Comparison of ENCODE assay signal across 17 cellular contexts in genomic region chr6:127319686-127320085, GRCh38. TPM values are rescaled to one million over a fixed set of nuclear protein-coding genes. Genes with fewer than 3 reads are reported as not detected.
A peak's percentile ranks its signal among the peaks of the same experiment; 100 is the strongest.
DNase-seq lines count a peak whose midpoint lies in the region; ATAC-seq, FAIRE-seq and TF ChIP-seq lines count a peak whose summit lies in the region.
"Had no signal": no experiment of that assay in that cellular context is flagged by ENCODE, and none has a peak within 500 bp of the region (broad histone marks: within the 10 kb centered on the region; RNA-seq: fewer than 3 reads in every experiment).

No MANE protein-coding gene starts in this region.

- CTCF ChIA-PET in CD8-positive, alpha-beta T cell (lab: Charles Lee) = interaction anchor here (1.0 kb wide), 1 partner anchor 16 kb away, joined by 3 read pairs; no protein-coding TSS in a partner anchor
- CTCF ChIA-PET in GM10248 (lab: Yijun Ruan, JAX) (interaction anchor here (0.9 to 7.4 kb wide), 6 partner anchors 8 to 197 kb away, joined by 3 to 60 read pairs (median 4); no protein-coding TSS in a partner anchor), Caco-2 (lab: Charles Lee) (no interaction called here)

- POLR2A ChIA-PET in CD8-positive, alpha-beta T cell (lab: Charles Lee) = no interaction called here
- POLR2A ChIA-PET in GM10248 (lab: Yijun Ruan, JAX) = no interaction called here
- POLR2A ChIA-PET in Caco-2 (lab: Charles Lee) = no interaction called here

- H3K27ac ChIP-seq in CD8-positive, alpha-beta T cell (ENCODE audit: low read depth, low read length) = no peak overlapping the region
- H3K27ac ChIP-seq: 22Rv1, BLaER1 had no signal

- H3K27me3 ChIP-seq in CD8-positive, alpha-beta T cell (ENCODE audit: insufficient read depth, low read length) = no peaks in the 10 kb centered on the region
- no peaks in the 10 kb centered on the region for H3K27me3 ChIP-seq in Caco-2 (replicated peaks; ENCODE audit: control insufficient read depth, insufficient read depth, low read length)
- H3K27me3 ChIP-seq: BLaER1 had no signal

- BruUV-seq in Caco-2 (replicated peaks; lab: Mats Ljungman, UMichigan) = no TSS peak

- H3K9me3 ChIP-seq in CD8-positive, alpha-beta T cell (ENCODE audit: low read length) = no peaks in the 10 kb centered on the region
- no peaks in the 10 kb centered on the region for H3K9me3 ChIP-seq in Caco-2
- H3K9me3 ChIP-seq: BLaER1 had no signal

- peak overlapping the region; percentile 41 for H3K27ac Mint-ChIP-seq in activated T-cell treated with anti-CD3 and anti-CD28 coated beads, Interleukin-2, amount 50 U/mL, for 24 hours
- peak overlapping the region; percentile 37 for H3K27ac Mint-ChIP-seq in CD8-positive, alpha-beta T cell
- H3K27ac Mint-ChIP-seq in endothelial cell (ENCODE audit: unreplicated experiment) (peak overlapping the region; percentile 98), memory B cell (peak overlapping the region; percentile 22), Caco-2 (ENCODE audit: unreplicated experiment) (no peak overlapping the region)
- H3K27ac Mint-ChIP-seq: GM23338 had no signal

- no peak for DNase-seq in activated T-cell treated with anti-CD3 and anti-CD28 coated beads, Interleukin-2, amount 50 U/mL, for 24 hours
- DNase-seq in activated T-cell treated with anti-CD3 and anti-CD28 coated beads, Interleukin-2, amount 50 U/mL, for 4 hours = no peak
- no peak for DNase-seq in CD8-positive, alpha-beta T cell
- DNase-seq in endothelial cell (ENCODE audit: low spot score) = no peak
- no peak for DNase-seq in memory B cell (ENCODE audit: low spot score in 2 of 2)
- DNase-seq in GM10248 (ENCODE audit: extremely low spot score) = no peak
- no peak for DNase-seq in D721Med (ENCODE audit: insufficient read length, low spot score)
- no peak for DNase-seq in Caco-2
- DNase-seq: CD4-positive, CD25-positive, alpha-beta regulatory T cell; DMS153; DMS79 treated with DMSO at 0.1 percent for 48 hours; EL; H7 had no signal

- H3K4me3 ChIP-seq in CD8-positive, alpha-beta T cell (ENCODE audit: low read depth, low read length) = no peak overlapping the region
- H3K4me3 ChIP-seq in Caco-2 (ENCODE audit: low read depth, low read length) = no peak overlapping the region
- H3K4me3 ChIP-seq: BLaER1, GM23338 had no signal

- no peak overlapping the region for H3K4me3 Mint-ChIP-seq in activated T-cell treated with anti-CD3 and anti-CD28 coated beads, Interleukin-2, amount 50 U/mL, for 24 hours
- no peak overlapping the region for H3K4me3 Mint-ChIP-seq in activated T-cell treated with anti-CD3 and anti-CD28 coated beads, Interleukin-2, amount 50 U/mL, for 4 hours
- no peak overlapping the region for H3K4me3 Mint-ChIP-seq in CD8-positive, alpha-beta T cell
- no peak overlapping the region for H3K4me3 Mint-ChIP-seq in endothelial cell (ENCODE audit: unreplicated experiment)
- no peak overlapping the region for H3K4me3 Mint-ChIP-seq in memory B cell
- no peak overlapping the region for H3K4me3 Mint-ChIP-seq in Caco-2 (ENCODE audit: unreplicated experiment)
- H3K4me3 Mint-ChIP-seq: CD4-positive, CD25-positive, alpha-beta regulatory T cell; GM23338 had no signal

- H3K9me3 Mint-ChIP-seq in activated T-cell treated with anti-CD3 and anti-CD28 coated beads, Interleukin-2, amount 50 U/mL, for 24 hours = no peaks in the 10 kb centered on the region
- no peaks in the 10 kb centered on the region for H3K9me3 Mint-ChIP-seq in activated T-cell treated with anti-CD3 and anti-CD28 coated beads, Interleukin-2, amount 50 U/mL, for 4 hours
- H3K9me3 Mint-ChIP-seq in CD8-positive, alpha-beta T cell = no peaks in the 10 kb centered on the region
- H3K9me3 Mint-ChIP-seq in endothelial cell (ENCODE audit: unreplicated experiment) = no peaks in the 10 kb centered on the region
- no peaks in the 10 kb centered on the region for H3K9me3 Mint-ChIP-seq in memory B cell
- no peaks in the 10 kb centered on the region for H3K9me3 Mint-ChIP-seq in Caco-2 (ENCODE audit: unreplicated experiment)
- H3K9me3 Mint-ChIP-seq: CD4-positive, CD25-positive, alpha-beta regulatory T cell; GM23338 had no signal

- H3K36me3 Mint-ChIP-seq in activated T-cell treated with anti-CD3 and anti-CD28 coated beads, Interleukin-2, amount 50 U/mL, for 24 hours (ENCODE audit: low read depth) = peaks cover 78% of the 10 kb centered on the region
- H3K36me3 Mint-ChIP-seq in activated T-cell treated with anti-CD3 and anti-CD28 coated beads, Interleukin-2, amount 50 U/mL, for 4 hours (ENCODE audit: insufficient read depth) = peaks cover 24% of the 10 kb centered on the region
- peaks cover 61% of the 10 kb centered on the region for H3K36me3 Mint-ChIP-seq in CD8-positive, alpha-beta T cell
- peaks cover 13% of the 10 kb centered on the region for H3K36me3 Mint-ChIP-seq in endothelial cell (ENCODE audit: low read depth, unreplicated experiment)
- peaks cover 25% of the 10 kb centered on the region for H3K36me3 Mint-ChIP-seq in memory B cell
- peaks cover 15% of the 10 kb centered on the region for H3K36me3 Mint-ChIP-seq in Caco-2 (ENCODE audit: insufficient read depth, unreplicated experiment)

- intact Hi-C loops in CD8-positive, alpha-beta T cell (cut with DNase I, micrococcal nuclease) = no loop called here
- intact Hi-C loops in Caco-2 (cut with micrococcal nuclease; ENCODE audit: unreplicated experiment) = no loop called here

- no peaks in the 10 kb centered on the region for H3K27me3 Mint-ChIP-seq in activated T-cell treated with anti-CD3 and anti-CD28 coated beads, Interleukin-2, amount 50 U/mL, for 24 hours
- H3K27me3 Mint-ChIP-seq in activated T-cell treated with anti-CD3 and anti-CD28 coated beads, Interleukin-2, amount 50 U/mL, for 4 hours (ENCODE audit: low read depth) = no peaks in the 10 kb centered on the region
- no peaks in the 10 kb centered on the region for H3K27me3 Mint-ChIP-seq in CD8-positive, alpha-beta T cell (ENCODE audit: low read depth)
- no peaks in the 10 kb centered on the region for H3K27me3 Mint-ChIP-seq in endothelial cell (ENCODE audit: unreplicated experiment)
- H3K27me3 Mint-ChIP-seq in memory B cell = no peaks in the 10 kb centered on the region
- no peaks in the 10 kb centered on the region for H3K27me3 Mint-ChIP-seq in Caco-2 (ENCODE audit: insufficient read depth, unreplicated experiment)
- H3K27me3 Mint-ChIP-seq: CD4-positive, CD25-positive, alpha-beta regulatory T cell had no signal

- ATAC-seq in activated T-cell treated with anti-CD3 and anti-CD28 coated beads, Interleukin-2, amount 50 U/mL, for 4 hours = no peak
- no peak for ATAC-seq in CD8-positive, alpha-beta T cell
- ATAC-seq in memory B cell (ENCODE audit: low read depth) = no peak
- ATAC-seq: GM23338 had no signal

- no peaks in the 10 kb centered on the region for H3K4me1 ChIP-seq in CD8-positive, alpha-beta T cell (ENCODE audit: insufficient read depth, low read length)
- no peaks in the 10 kb centered on the region for H3K4me1 ChIP-seq in Caco-2
- H3K4me1 ChIP-seq: BLaER1 had no signal

- no peak for TF ChIP-seq CTCF in CD8-positive, alpha-beta T cell (IDR thresholded peaks at IDR 0.05)
- no peak for TF ChIP-seq CTCF in endothelial cell (IDR thresholded peaks at IDR 0.05; ENCODE audit: unreplicated experiment)
- no peak for TF ChIP-seq CTCF in GM10248 (IDR thresholded peaks at IDR 0.05; ENCODE audit: control extremely low read depth, extremely low read depth, low read depth, missing control alignments)
- TF ChIP-seq CTCF in D721Med (IDR thresholded peaks at IDR 0.05; ENCODE audit: insufficient read depth, missing control alignments) = no peak
- no peak for TF ChIP-seq CTCF in Caco-2 (IDR thresholded peaks at IDR 0.05; ENCODE audit: insufficient read depth in 1 of 2, low read depth in 1 of 2, low read length in 1 of 2, severe bottlenecking in 1 of 2, unreplicated experiment in 1 of 2)

- no peak for FAIRE-seq in D721Med (lab: Jason Lieb, UNC)
- FAIRE-seq: G401.6 had no signal

- H3K36me3 ChIP-seq in CD8-positive, alpha-beta T cell (ENCODE audit: insufficient read depth, low read length) = no peaks in the 10 kb centered on the region
- no peaks in the 10 kb centered on the region; the same call in 1 of the 2 replicates for H3K36me3 ChIP-seq in Caco-2 (ENCODE audit: control insufficient read depth, insufficient read depth, low read length)

- H3K4me1 Mint-ChIP-seq in activated T-cell treated with anti-CD3 and anti-CD28 coated beads, Interleukin-2, amount 50 U/mL, for 24 hours (ENCODE audit: low read depth) = peaks cover 25% of the 10 kb centered on the region
- H3K4me1 Mint-ChIP-seq in activated T-cell treated with anti-CD3 and anti-CD28 coated beads, Interleukin-2, amount 50 U/mL, for 4 hours (ENCODE audit: low read depth) = peaks cover 12% of the 10 kb centered on the region
- H3K4me1 Mint-ChIP-seq in CD8-positive, alpha-beta T cell (ENCODE audit: low read depth) = peaks cover 34% of the 10 kb centered on the region
- H3K4me1 Mint-ChIP-seq in endothelial cell (ENCODE audit: unreplicated experiment) (peaks cover 17% of the 10 kb centered on the region), memory B cell (peaks cover 11% of the 10 kb centered on the region), Caco-2 (ENCODE audit: low read depth, unreplicated experiment) (no peaks in the 10 kb centered on the region)
- H3K4me1 Mint-ChIP-seq: GM23338 had no signal

RNA-seq across cellular contexts. Expression of gene ECHDC1, which starts 23.7 kb away (rescaled TPM):
- total RNA-seq in activated T-cell treated with anti-CD3 and anti-CD28 coated beads, Interleukin-2, amount 50 U/mL, for 4 hours = 10 to 100 TPM; 80.3 to 88.1 (median 86.5) TPM
- total RNA-seq in CD8-positive, alpha-beta T cell = 1 to 10 TPM; 9.3 to 10.0 TPM
- total RNA-seq in endothelial cell (ENCODE audit: unreplicated experiment) (84.1 TPM), Caco-2 (2022) (72.7 and 77.5 TPM in 2 replicates)

RNA-seq across cellular contexts. Expression of gene RNF146, which starts 53.0 kb away (rescaled TPM):
- 10 to 100 TPM; 14.5 to 15.8 (median 15.1) TPM for total RNA-seq in activated T-cell treated with anti-CD3 and anti-CD28 coated beads, Interleukin-2, amount 50 U/mL, for 4 hours
- 1 to 10 TPM; 7.2 to 8.9 TPM for total RNA-seq in CD8-positive, alpha-beta T cell
- total RNA-seq in endothelial cell (ENCODE audit: unreplicated experiment) (68.6 TPM), Caco-2 (2022) (31.3 and 35.1 TPM in 2 replicates)
